In genomic region chr11:130472434-130472961, GRCh38 we compare ENCODE assay signal across 21 cellular contexts. TPM values are rescaled to one million over a fixed set of nuclear protein-coding genes. Genes with fewer than 3 reads are reported as not detected.
"Had no signal": no experiment of that assay in that cellular context is flagged by ENCODE, and none has a peak within 500 bp of the region (broad histone marks: within the 10 kb centered on the region; RNA-seq: fewer than 3 reads in every experiment).

No MANE protein-coding gene starts in this region.

- FAIRE-seq: RCC 7860 had no signal

- H3K27me3 ChIP-seq: MG63 had no signal

- H3K4me3 ChIP-seq: MG63 had no signal

- DNase-seq: activated CD4-positive, alpha-beta T cell treated with anti-CD3 and anti-CD28 coated beads for 4 hours; activated CD8-positive, alpha-beta memory T cell treated with anti-CD3 and anti-CD28 coated beads, Interleukin-2, amount 50 U/mL, for 4 hours; activated CD8-positive, alpha-beta T cell treated with anti-CD3 and anti-CD28 coated beads for 36 hours; activated gamma-delta T cell treated with Interleukin-2 at 50 U/mL for 16 hours; activated naive CD4-positive, alpha-beta T cell treated with anti-CD3 and anti-CD28 coated beads, Interleukin-2, amount 10 ng/mL, durations not matched to agents 7 days and 5 days; activated naive CD8-positive, alpha-beta T cell treated with anti-CD3 and anti-CD28 coated beads for 36 hours; activated T-cell treated with anti-CD3 and anti-CD28 coated beads, Interleukin-2, amount 50 U/mL, for 72 hours; cerebellar nuclear complex; MG63; MV-4-11; NCI-H1092 treated with DMSO at 0.1 percent for 48 hours; NCI-H1436; NCI-H1694 treated with DMSO at 0.1 percent for 48 hours; NCI-H2029 treated with DMSO at 0.1 percent for 48 hours; NCI-H526 treated with DMSO at 0.1 percent for 48 hours; NK-92 treated with Interleukin-12 subunit alpha and Interleukin-12 subunit beta, amount 100 ng/mL, for 24 hours; OCI-M1; SHP77 treated with DMSO at 0.1 percent for 48 hours had no signal

- H3K36me3 ChIP-seq: MG63 had no signal

- H3K9me3 ChIP-seq: MG63 had no signal

RNA-seq across cellular contexts. Expression of gene ADAMTS15, which starts 24.1 kb away (rescaled TPM):
- total RNA-seq: activated CD8-positive, alpha-beta T cell treated with anti-CD3 and anti-CD28 coated beads for 36 hours; activated naive CD8-positive, alpha-beta T cell treated with anti-CD3 and anti-CD28 coated beads for 36 hours; activated T-helper 2 cell treated with anti-CD3 and anti-CD28 coated beads, Interferon-gamma antibody, Interleukin-2, Interleukin-4, amounts not matched to agents 10 μg/mL and 5 μg/mL and 100 μg/mL, durations not matched to agents 14 hours and 24 hours and 36 hours; SK-MEL-5 had no signal

RNA-seq across cellular contexts. Expression of gene ADAMTS8, which starts 44.1 kb away (rescaled TPM):
- total RNA-seq: activated CD8-positive, alpha-beta T cell treated with anti-CD3 and anti-CD28 coated beads for 36 hours; activated naive CD8-positive, alpha-beta T cell treated with anti-CD3 and anti-CD28 coated beads for 36 hours; activated T-cell treated with anti-CD3 and anti-CD28 coated beads, Interleukin-2, amount 50 U/mL, for 72 hours; activated T-helper 2 cell treated with anti-CD3 and anti-CD28 coated beads, Interferon-gamma antibody, Interleukin-2, Interleukin-4, amounts not matched to agents 10 μg/mL and 5 μg/mL and 100 μg/mL, durations not matched to agents 14 hours and 24 hours and 36 hours had no signal
